Comparison of ENCODE assay signal across 8 cellular contexts in the genomic region with DNA sequence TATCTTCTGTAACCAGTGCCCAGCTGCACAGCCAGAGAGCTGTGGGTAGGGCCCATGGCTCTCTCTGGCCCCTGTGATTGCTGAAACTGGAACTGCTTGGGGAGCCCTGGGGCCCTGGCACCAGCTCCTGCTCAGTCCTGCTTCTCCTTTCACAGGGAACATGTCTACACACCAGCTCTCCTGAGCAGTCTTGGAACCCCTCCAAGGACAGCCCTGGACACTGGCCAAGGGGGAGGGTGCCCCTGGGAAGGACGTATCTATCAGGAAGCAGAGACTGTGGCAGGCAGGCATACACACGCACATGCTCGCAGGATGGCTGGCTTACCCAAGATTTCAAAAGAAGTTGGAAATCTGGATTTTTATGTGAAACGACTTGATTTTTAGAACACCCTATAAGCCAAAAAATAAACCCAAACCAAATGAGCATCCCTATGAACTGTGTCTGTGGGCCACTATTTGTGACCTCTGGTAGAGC. TPM values are rescaled to one million over a fixed set of nuclear protein-coding genes. Genes with fewer than 3 reads are reported as not detected.
DNase-seq lines count a peak whose midpoint lies in the region; ATAC-seq and TF ChIP-seq lines count a peak whose summit lies in the region.

No MANE protein-coding gene starts in this region.

- peak overlapping the region; percentile 87 for H3K4me2 ChIP-seq in BLaER1

- no peaks in the 10 kb centered on the region for H4K20me1 ChIP-seq in BLaER1

- H3K27ac ChIP-seq in BLaER1, result peak overlapping the region; percentile 75
- peak overlapping the region; percentile 92 for H3K27ac ChIP-seq in left ventricle myocardium inferior (replicated peaks)

- intact Hi-C loops in left ventricle myocardium inferior (cut with micrococcal nuclease), result loop anchor here (10.0 kb wide), 1 partner anchor 181 kb away; no protein-coding TSS in a partner anchor

- H3K27me3 ChIP-seq in BLaER1 (no peaks in the 10 kb centered on the region), left ventricle myocardium inferior (ENCODE audit: low read depth) (no peaks in the 10 kb centered on the region)

- H3K4me3 ChIP-seq in BLaER1, result 0 out of 2 replicates have a peak overlapping the region, but pooled peaks have one; percentile 27
- no peak overlapping the region for H3K4me3 ChIP-seq in left ventricle myocardium inferior
- no peak overlapping the region for H3K4me3 ChIP-seq in retinal pigment epithelial cell (ENCODE audit: low read length)

- H3K36me3 ChIP-seq in BLaER1 (no peaks in the 10 kb centered on the region), left ventricle myocardium inferior (no peaks in the 10 kb centered on the region)

- ATAC-seq in HG02798 (IDR thresholded peaks at IDR 0.05; ENCODE audit: poor library complexity, unreplicated experiment), result peak; percentile 33
- no peak for ATAC-seq in HG03469 (IDR thresholded peaks at IDR 0.05; ENCODE audit: unreplicated experiment)
- ATAC-seq in GM19397 (IDR thresholded peaks at IDR 0.05; ENCODE audit: unreplicated experiment), result no peak

- no peaks in the 10 kb centered on the region for H3K9me3 ChIP-seq in BLaER1
- H3K9me3 ChIP-seq in left ventricle myocardium inferior (replicated peaks), result no peaks in the 10 kb centered on the region

- DNase-seq in NCI-H82 treated with DMSO at 0.1 percent for 48 hours (lab: John Stamatoyannopoulos, UW; ENCODE audit: unreplicated experiment), result peak; percentile 39
- peak; percentile 17 to 95 (median 78) for DNase-seq in anterior cingulate cortex (lab: John Stamatoyannopoulos, UW)
- peak; percentile 97 for DNase-seq in left ventricle myocardium inferior
- DNase-seq in retinal pigment epithelial cell (ENCODE audit: low read depth), result peak; percentile 87

- peak overlapping the region; percentile 35 for H3K9ac ChIP-seq in BLaER1

- H3K4me1 ChIP-seq in BLaER1 (peaks cover 80% of the 10 kb centered on the region), left ventricle myocardium inferior (peaks cover 62% of the 10 kb centered on the region)

- no peak for TF ChIP-seq CTCF in left ventricle myocardium inferior (IDR thresholded peaks at IDR 0.05; ENCODE audit: borderline replicate concordance)
- TF ChIP-seq CTCF in retinal pigment epithelial cell (conservative IDR thresholded peaks at IDR 0.05; ENCODE audit: low read depth, low read length), result no peak

RNA-seq across cellular contexts. Expression of gene TRAF1, which starts 8.8 kb away (rescaled TPM):
- 2.6 TPM for total RNA-seq in left ventricle myocardium inferior

RNA-seq across cellular contexts. Expression of gene PHF19, which starts 58.4 kb away (rescaled TPM):
- total RNA-seq in left ventricle myocardium inferior, result 13.0 TPM

Comparison
In these comparisons a context has a peak if more than half of its experiments do, and no peak if none do; other contexts are left out.
1. DNase-seq: peak in every context shown above with its lines; median percentile 97 in left ventricle myocardium inferior; 87 in retinal pigment epithelial cell; 78 in anterior cingulate cortex; 39 in NCI-H82 treated with DMSO at 0.1 percent for 48 hours.